In the genomic region with DNA sequence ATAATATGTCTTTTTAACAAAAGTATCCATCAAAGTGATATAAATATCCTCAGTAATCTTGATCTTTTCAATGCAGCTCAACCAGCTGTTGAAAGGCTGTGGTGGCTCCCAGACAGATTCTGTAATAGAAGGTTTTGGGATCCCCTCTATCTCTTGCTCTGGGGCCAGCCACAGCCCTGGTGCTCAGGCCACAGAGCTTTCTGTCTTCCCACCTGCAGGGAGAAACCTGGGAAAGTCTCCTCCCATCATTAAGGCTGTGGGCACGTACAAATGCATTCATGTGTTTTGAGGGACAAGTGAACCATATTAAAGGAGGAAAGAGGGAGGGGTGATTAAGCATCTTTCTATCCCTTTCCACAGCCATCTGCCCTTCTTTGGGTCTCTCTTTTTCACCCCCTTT, we compare ENCODE assay signal across 29 cellular contexts.
A peak's percentile ranks its signal among the peaks of the same experiment; 100 is the strongest.
DNase-seq lines count a peak whose midpoint lies in the region; ATAC-seq and TF ChIP-seq lines count a peak whose summit lies in the region.
"Had no signal": no experiment of that assay in that cellular context is flagged by ENCODE, and none has a peak within 500 bp of the region (broad histone marks: within the 10 kb centered on the region; RNA-seq: fewer than 3 reads in every experiment).

No MANE protein-coding gene starts in this region.

- no peak overlapping the region for H3K27ac ChIP-seq in osteoblast (ENCODE audit: low read depth, low read length)
- H3K27ac ChIP-seq in coronary artery, result no peak overlapping the region
- H3K27ac ChIP-seq in heart right ventricle, result no peak overlapping the region
- H3K27ac ChIP-seq: adrenal gland, prostate gland had no signal

- no peak overlapping the region for H3K4me2 ChIP-seq in osteoblast (ENCODE audit: insufficient read depth, low read length)

- peak; percentile 46 for ATAC-seq in GM21825 (IDR thresholded peaks at IDR 0.05; ENCODE audit: unreplicated experiment)
- peak; percentile 70 for ATAC-seq in HG02885 (IDR thresholded peaks at IDR 0.05; ENCODE audit: poor library complexity, unreplicated experiment)
- ATAC-seq in heart right ventricle, result no peak
- ATAC-seq: activated T-cell treated with anti-CD3 and anti-CD28 coated beads, Interleukin-2, amount 50 U/mL, for 72 hours; left ventricle myocardium superior; naive thymus-derived CD4-positive, alpha-beta T cell; Panc1; sciatic nerve; WTC11 had no signal

- WGBS in heart right ventricle, 2 donors, result 32 to 41% methylated on average over 1 of the region's 1 CpG

- no peak overlapping the region for H2AFZ ChIP-seq in osteoblast (ENCODE audit: low read length)

- H3K36me3 ChIP-seq in osteoblast (ENCODE audit: insufficient read depth, low read length), result no peaks in the 10 kb centered on the region
- no peaks in the 10 kb centered on the region for H3K36me3 ChIP-seq in heart right ventricle
- H3K36me3 ChIP-seq: adrenal gland, prostate gland had no signal

- TF ChIP-seq CTCF in osteoblast (IDR thresholded peaks at IDR 0.05; ENCODE audit: extremely low read depth, low read depth, low read length) (no peak), coronary artery (IDR thresholded peaks at IDR 0.05) (no peak), heart right ventricle (IDR thresholded peaks at IDR 0.05) (no peak)

- DNase-seq in NCI-H748 (lab: John Stamatoyannopoulos, UW; ENCODE audit: unreplicated experiment), result peak; percentile 31
- DNase-seq in NCI-H748 treated with DMSO at 0.1 percent for 48 hours (lab: John Stamatoyannopoulos, UW), result no peak
- DNase-seq in osteoblast (ENCODE audit: insufficient read length, low spot score, missing footprints), result peak; percentile 37
- DNase-seq in coronary artery (ENCODE audit: low spot score), result no peak
- no peak for DNase-seq in effector CD8-positive, alpha-beta T cell (lab: John Stamatoyannopoulos, UW)
- no peak for DNase-seq in heart right ventricle
- DNase-seq: activated naive CD4-positive, alpha-beta T cell treated with Interleukin-2 at 50 U/mL for 16 hours; activated T-cell treated with anti-CD3 and anti-CD28 coated beads, Interleukin-2, amount 50 U/mL, for 72 hours; adrenal gland; AML-193; CD4-positive, alpha-beta memory T cell; H9; islet precursor cell; Kasumi-1; left ventricle myocardium superior; naive thymus-derived CD4-positive, alpha-beta T cell; NCI-H1436; NCI-H526; SHP77; stimulated activated CD4-positive, alpha-beta T cell treated with anti-CD3 and anti-CD28 coated beads, Interleukin-12 subunit alpha, Interleukin-12 subunit beta, amount 100 ng/mL, for 4 hours; stimulated activated CD4-positive, alpha-beta T cell treated with anti-CD3 and anti-CD28 coated beads, Interleukin-4, amount 100 ng/mL, for 1 hour; T1000; trophoblast cell had no signal

- no peaks in the 10 kb centered on the region for H3K79me2 ChIP-seq in osteoblast (ENCODE audit: insufficient read depth, low read length)

- intact Hi-C loops in heart right ventricle (cut with DNase I), result no loop called here

- H3K4me3 ChIP-seq in osteoblast (ENCODE audit: insufficient read depth, low read length), result no peak overlapping the region
- H3K4me3 ChIP-seq in coronary artery, result no peak overlapping the region
- H3K4me3 ChIP-seq in heart right ventricle, result no peak overlapping the region
- H3K4me3 ChIP-seq: adrenal gland, prostate gland had no signal

- H3K9me3 ChIP-seq in osteoblast (ENCODE audit: low read depth, low read length), result no peaks in the 10 kb centered on the region
- no peaks in the 10 kb centered on the region for H3K9me3 ChIP-seq in heart right ventricle
- H3K9me3 ChIP-seq: adrenal gland, prostate gland had no signal

- H3K4me1 ChIP-seq in osteoblast (ENCODE audit: insufficient read depth, low read length) (no peaks in the 10 kb centered on the region), heart right ventricle (no peaks in the 10 kb centered on the region)
- H3K4me1 ChIP-seq: adrenal gland, prostate gland had no signal

- H3K27me3 ChIP-seq in osteoblast (ENCODE audit: insufficient read depth, low read length) (no peaks in the 10 kb centered on the region), heart right ventricle (peaks cover 0 to 30% (median 6%) of the 10 kb centered on the region in 7 donors)
- H3K27me3 ChIP-seq: adrenal gland had no signal

- no peaks in the 10 kb centered on the region for H4K20me1 ChIP-seq in osteoblast (ENCODE audit: insufficient read depth, low read length)

Comparison
In these comparisons a context has a peak if more than half of its experiments do, and no peak if none do; other contexts are left out.
1. DNase-seq: peak in NCI-H748 (single experiment) and osteoblast (single experiment); none in NCI-H748 treated with DMSO at 0.1 percent for 48 hours (single experiment), coronary artery (single experiment), effector CD8-positive, alpha-beta T cell (single experiment) and heart right ventricle (0 of 2).
2. ATAC-seq: peak in GM21825 (single experiment) and HG02885 (single experiment); none in heart right ventricle (0 of 8).